ENCODE assay signal across 1 cellular context in genomic region chr15:41856716-41857115, GRCh38.
TF ChIP-seq lines count a peak whose summit lies in the region.

No MANE protein-coding gene starts in this region.

TF ChIP-seq in endothelial cell of umbilical vein, 7 proteins besides CTCF, POLR2A, EP300 and RAD21 (continued from another document):
- no peak for TF ChIP-seq EZH2 (IDR thresholded peaks at IDR 0.05; ENCODE audit: borderline replicate concordance, low read depth, low read length, severe bottlenecking)
- no peak for TF ChIP-seq GATA2 (IDR thresholded peaks at IDR 0.05; ENCODE audit: insufficient read depth, insufficient read length, low read depth, low read length)
- TF ChIP-seq FOS (IDR thresholded peaks at IDR 0.05; ENCODE audit: borderline replicate concordance, insufficient read depth, low read length), result no peak
- no peak for TF ChIP-seq JUN (IDR thresholded peaks at IDR 0.05; ENCODE audit: borderline replicate concordance, insufficient read depth, insufficient read length, low read depth)
TF ChIP-seq in endothelial cell of umbilical vein: peak in this region for 0.
